ENCODE assay signal across 27 cellular contexts in genomic region chrY:12327748-12328147, GRCh38.
"Had no signal": no experiment of that assay in that cellular context is flagged by ENCODE, and none has a peak within 500 bp of the region (broad histone marks: within the 10 kb centered on the region; RNA-seq: fewer than 3 reads in every experiment).

No MANE protein-coding gene starts in this region.

- H3K4me3 ChIP-seq: neural progenitor cell, ovary, psoas muscle, right lobe of liver, sigmoid colon, suprapubic skin, testis, tibial artery, transverse colon, upper lobe of right lung, uterus had no signal

- H3K27ac Mint-ChIP-seq: natural killer cell; nephron; neural progenitor cell; progenitor cell of endocrine pancreas; stimulated activated memory B cell treated with anti-CD40 and anti-IgM and Interleukin-4, amounts not matched to agents 10 μg/mL and 1 μg/mL and 100 μg/mL, for 72 hours; stimulated activated naive CD8-positive, alpha-beta T cell treated with anti-CD3 and anti-CD28 coated beads, Interleukin-15, amount 100 ng/mL, for 72 hours; type B pancreatic cell had no signal

- ATAC-seq: natural killer cell; psoas muscle; right cardiac atrium; right lobe of liver; stimulated activated memory B cell treated with anti-CD40 and anti-IgM and Interleukin-4, amounts not matched to agents 10 μg/mL and 1 μg/mL and 100 μg/mL, for 72 hours; stimulated activated naive CD8-positive, alpha-beta T cell treated with anti-CD3 and anti-CD28 coated beads, Interleukin-15, amount 100 ng/mL, for 72 hours; stimulated activated naive CD8-positive, alpha-beta T cell treated with anti-CD3 and anti-CD28 coated beads, Interleukin-15, Interleukin-2, amounts not matched to agents 100 U/mL and 50 U/mL, for 24 hours; upper lobe of right lung had no signal

- DNase-seq: natural killer cell; occipital lobe; ovary; posterior cingulate gyrus; psoas muscle; right lobe of liver; sigmoid colon; small intestine; stimulated activated CD4-positive, alpha-beta T cell treated with anti-CD3 and anti-CD28 coated beads, Interleukin-15, amount 100 ng/mL, for 24 hours; stimulated activated CD4-positive, alpha-beta T cell treated with anti-CD3 and anti-CD28 coated beads, Interleukin-2, amount 100 ng/mL, for 24 hours; stimulated activated CD4-positive, alpha-beta T cell treated with anti-CD3 and anti-CD28 coated beads, Interleukin-2, amount 100 ng/mL, for 48 hours; stimulated activated CD4-positive, alpha-beta T cell treated with anti-CD3 and anti-CD28 coated beads, Interleukin-4, amount 100 ng/mL, for 24 hours; stimulated activated naive CD4-positive, alpha-beta T cell; stimulated activated naive CD8-positive, alpha-beta T cell treated with anti-CD3 and anti-CD28 coated beads, Interleukin-15, amount 100 ng/mL, for 72 hours; stimulated activated naive CD8-positive, alpha-beta T cell treated with anti-CD3 and anti-CD28 coated beads, Interleukin-15, Interleukin-2, amounts not matched to agents 100 U/mL and 50 U/mL, for 24 hours; testis; tibial artery; transverse colon; upper lobe of right lung; uterus had no signal

- H3K4me1 Mint-ChIP-seq: natural killer cell; nephron; neural progenitor cell; stimulated activated memory B cell treated with anti-CD40 and anti-IgM and Interleukin-4, amounts not matched to agents 10 μg/mL and 1 μg/mL and 100 μg/mL, for 72 hours; stimulated activated naive CD8-positive, alpha-beta T cell treated with anti-CD3 and anti-CD28 coated beads, Interleukin-15, amount 100 ng/mL, for 72 hours had no signal

- H3K36me3 Mint-ChIP-seq: natural killer cell; neural progenitor cell; stimulated activated memory B cell treated with anti-CD40 and anti-IgM and Interleukin-4, amounts not matched to agents 10 μg/mL and 1 μg/mL and 100 μg/mL, for 72 hours; type B pancreatic cell had no signal

- H3K9me3 Mint-ChIP-seq: nephron; neural progenitor cell; stimulated activated memory B cell treated with anti-CD40 and anti-IgM and Interleukin-4, amounts not matched to agents 10 μg/mL and 1 μg/mL and 100 μg/mL, for 72 hours; stimulated activated naive CD8-positive, alpha-beta T cell treated with anti-CD3 and anti-CD28 coated beads, Interleukin-15, amount 100 ng/mL, for 72 hours; type B pancreatic cell had no signal

- H3K4me3 Mint-ChIP-seq: natural killer cell; nephron; neural progenitor cell; stimulated activated memory B cell treated with anti-CD40 and anti-IgM and Interleukin-4, amounts not matched to agents 10 μg/mL and 1 μg/mL and 100 μg/mL, for 72 hours; stimulated activated naive CD8-positive, alpha-beta T cell treated with anti-CD3 and anti-CD28 coated beads, Interleukin-15, amount 100 ng/mL, for 72 hours; type B pancreatic cell had no signal
